ENCODE assay signal across 2 cellular contexts in genomic region chr7:130086938-130087337, GRCh38.
TF ChIP-seq lines count a peak whose summit lies in the region.

No MANE protein-coding gene starts in this region.

TF ChIP-seq in IMR-90, 13 proteins besides CTCF, POLR2A, EP300 and RAD21:
- TF ChIP-seq SMC3 (IDR thresholded peaks at IDR 0.05; ENCODE audit: low read depth, low read length) (no peak), CHD1 (IDR thresholded peaks at IDR 0.05; ENCODE audit: low read depth, low read length) (no peak), USF2 (IDR thresholded peaks at IDR 0.05; ENCODE audit: low read depth, low read length) (no peak), RCOR1 (IDR thresholded peaks at IDR 0.05; ENCODE audit: insufficient replicate concordance, low read length) (no peak), BHLHE40 (IDR thresholded peaks at IDR 0.05; ENCODE audit: low read depth, low read length) (no peak), MAZ (IDR thresholded peaks at IDR 0.05; ENCODE audit: borderline replicate concordance, low read depth, low read length) (no peak), MXI1 (IDR thresholded peaks at IDR 0.05; ENCODE audit: borderline replicate concordance, low read depth, low read length) (no peak)
- TF ChIP-seq, protein P1, sequence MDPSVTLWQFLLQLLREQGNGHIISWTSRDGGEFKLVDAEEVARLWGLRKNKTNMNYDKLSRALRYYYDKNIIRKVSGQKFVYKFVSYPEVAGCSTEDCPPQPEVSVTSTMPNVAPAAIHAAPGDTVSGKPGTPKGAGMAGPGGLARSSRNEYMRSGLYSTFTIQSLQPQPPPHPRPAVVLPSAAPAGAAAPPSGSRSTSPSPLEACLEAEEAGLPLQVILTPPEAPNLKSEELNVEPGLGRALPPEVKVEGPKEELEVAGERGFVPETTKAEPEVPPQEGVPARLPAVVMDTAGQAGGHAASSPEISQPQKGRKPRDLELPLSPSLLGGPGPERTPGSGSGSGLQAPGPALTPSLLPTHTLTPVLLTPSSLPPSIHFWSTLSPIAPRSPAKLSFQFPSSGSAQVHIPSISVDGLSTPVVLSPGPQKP (IDR thresholded peaks at IDR 0.05; ENCODE audit: borderline replicate concordance, low read depth, low read length), result no peak

TF ChIP-seq in WTC11, 78 proteins besides CTCF, POLR2A, EP300 and RAD21:
- TF ChIP-seq NFATC4 (CRISPR knock-in tag; IDR thresholded peaks at IDR 0.05), result no peak
- no peak for TF ChIP-seq ZNF396 (CRISPR knock-in tag; IDR thresholded peaks at IDR 0.05; ENCODE audit: borderline replicate concordance)
- TF ChIP-seq NR3C1 (CRISPR knock-in tag; conservative IDR thresholded peaks at IDR 0.05; ENCODE audit: low read depth), result no peak
- TF ChIP-seq, protein P2, sequence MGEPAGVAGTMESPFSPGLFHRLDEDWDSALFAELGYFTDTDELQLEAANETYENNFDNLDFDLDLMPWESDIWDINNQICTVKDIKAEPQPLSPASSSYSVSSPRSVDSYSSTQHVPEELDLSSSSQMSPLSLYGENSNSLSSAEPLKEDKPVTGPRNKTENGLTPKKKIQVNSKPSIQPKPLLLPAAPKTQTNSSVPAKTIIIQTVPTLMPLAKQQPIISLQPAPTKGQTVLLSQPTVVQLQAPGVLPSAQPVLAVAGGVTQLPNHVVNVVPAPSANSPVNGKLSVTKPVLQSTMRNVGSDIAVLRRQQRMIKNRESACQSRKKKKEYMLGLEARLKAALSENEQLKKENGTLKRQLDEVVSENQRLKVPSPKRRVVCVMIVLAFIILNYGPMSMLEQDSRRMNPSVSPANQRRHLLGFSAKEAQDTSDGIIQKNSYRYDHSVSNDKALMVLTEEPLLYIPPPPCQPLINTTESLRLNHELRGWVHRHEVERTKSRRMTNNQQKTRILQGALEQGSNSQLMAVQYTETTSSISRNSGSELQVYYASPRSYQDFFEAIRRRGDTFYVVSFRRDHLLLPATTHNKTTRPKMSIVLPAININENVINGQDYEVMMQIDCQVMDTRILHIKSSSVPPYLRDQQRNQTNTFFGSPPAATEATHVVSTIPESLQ (CRISPR knock-in tag; IDR thresholded peaks at IDR 0.05), result no peak
- TF ChIP-seq SMAD4 (CRISPR knock-in tag; IDR thresholded peaks at IDR 0.05), result no peak
- no peak for TF ChIP-seq IRF2 (CRISPR knock-in tag; IDR thresholded peaks at IDR 0.05; ENCODE audit: borderline replicate concordance, low read depth)
- no peak for TF ChIP-seq TEAD1 (CRISPR knock-in tag; IDR thresholded peaks at IDR 0.05)
- TF ChIP-seq, protein P3, sequence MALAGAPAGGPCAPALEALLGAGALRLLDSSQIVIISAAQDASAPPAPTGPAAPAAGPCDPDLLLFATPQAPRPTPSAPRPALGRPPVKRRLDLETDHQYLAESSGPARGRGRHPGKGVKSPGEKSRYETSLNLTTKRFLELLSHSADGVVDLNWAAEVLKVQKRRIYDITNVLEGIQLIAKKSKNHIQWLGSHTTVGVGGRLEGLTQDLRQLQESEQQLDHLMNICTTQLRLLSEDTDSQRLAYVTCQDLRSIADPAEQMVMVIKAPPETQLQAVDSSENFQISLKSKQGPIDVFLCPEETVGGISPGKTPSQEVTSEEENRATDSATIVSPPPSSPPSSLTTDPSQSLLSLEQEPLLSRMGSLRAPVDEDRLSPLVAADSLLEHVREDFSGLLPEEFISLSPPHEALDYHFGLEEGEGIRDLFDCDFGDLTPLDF (CRISPR knock-in tag; IDR thresholded peaks at IDR 0.05), result no peak
- TF ChIP-seq ETV6 (CRISPR knock-in tag; IDR thresholded peaks at IDR 0.05), result no peak
- TF ChIP-seq FOXP1 (CRISPR knock-in tag; IDR thresholded peaks at IDR 0.05; ENCODE audit: borderline replicate concordance), result no peak
